Comparison of ENCODE assay signal across 1 cellular context in genomic region chr11:125496465-125496817, GRCh38.
TF ChIP-seq lines count a peak whose summit lies in the region.

No MANE protein-coding gene starts in this region.

TF ChIP-seq in GM12878, 131 proteins besides CTCF, POLR2A, EP300 and RAD21 (continued from another document):
- TF ChIP-seq ZBED1 (IDR thresholded peaks at IDR 0.05; ENCODE audit: borderline replicate concordance) = no peak
- no peak for TF ChIP-seq JUND (IDR thresholded peaks at IDR 0.05; ENCODE audit: low read depth, low read length)
- no peak for TF ChIP-seq PKNOX1 (IDR thresholded peaks at IDR 0.05)
- no peak for TF ChIP-seq HCFC1 (IDR thresholded peaks at IDR 0.05; ENCODE audit: low read length)
- no peak for TF ChIP-seq ZSCAN29 (IDR thresholded peaks at IDR 0.05)
- no peak for TF ChIP-seq RUNX3 (IDR thresholded peaks at IDR 0.05; ENCODE audit: low read length)
- TF ChIP-seq LARP7 (IDR thresholded peaks at IDR 0.05) = no peak
- TF ChIP-seq ELK1 (IDR thresholded peaks at IDR 0.05; ENCODE audit: low read depth, low read length) = no peak
